ENCODE assay signal across 9 cellular contexts in genomic region chr5:1101991-1102713, GRCh38. TPM values are rescaled to one million over a fixed set of nuclear protein-coding genes. Genes with fewer than 3 reads are reported as not detected.
DNase-seq lines count a peak whose midpoint lies in the region; ATAC-seq and TF ChIP-seq lines count a peak whose summit lies in the region.
"Had no signal": no experiment of that assay in that cellular context is flagged by ENCODE, and none has a peak within 500 bp of the region (broad histone marks: within the 10 kb centered on the region; RNA-seq: fewer than 3 reads in every experiment).

No MANE protein-coding gene starts in this region.

- H3K9me3 ChIP-seq in right cardiac atrium (ENCODE audit: control insufficient read depth, low read length): no peaks in the 10 kb centered on the region
- no peaks in the 10 kb centered on the region for H3K9me3 ChIP-seq in osteoblast (ENCODE audit: low read depth, low read length)

- CTCF ChIA-PET in WTC11 (lab: Charles Lee): interaction anchor here (0.8 to 1.4 kb wide), 6 partner anchors 21 to 119 kb away, joined by 3 to 5 read pairs (median 3); no protein-coding TSS in a partner anchor

- H3K36me3 ChIP-seq in osteoblast (ENCODE audit: insufficient read depth, low read length): no peaks in the 10 kb centered on the region

- H3K27ac ChIP-seq in right cardiac atrium (ENCODE audit: low read length) (peak overlapping the region; percentile 72), osteoblast (ENCODE audit: low read depth, low read length) (no peak overlapping the region)

- H3K4me3 ChIP-seq in right cardiac atrium (ENCODE audit: low read length): no peak overlapping the region
- H3K4me3 ChIP-seq in osteoblast (ENCODE audit: insufficient read depth, low read length): no peak overlapping the region

- H3K27ac Mint-ChIP-seq in WTC11: peak overlapping the region; percentile 76

- no peak overlapping the region for H3K4me2 ChIP-seq in osteoblast (ENCODE audit: insufficient read depth, low read length)

- H3K79me2 ChIP-seq in osteoblast (ENCODE audit: insufficient read depth, low read length): no peaks in the 10 kb centered on the region

- WGBS in right cardiac atrium: 10% methylated on average over 22 of the region's 22 CpGs

- peaks cover 35% of the 10 kb centered on the region for H3K4me1 ChIP-seq in right cardiac atrium (ENCODE audit: control insufficient read depth, insufficient read depth, low read length)
- H3K4me1 ChIP-seq in osteoblast (ENCODE audit: insufficient read depth, low read length): no peaks in the 10 kb centered on the region

- H3K4me1 Mint-ChIP-seq in WTC11: peaks cover 62% of the 10 kb centered on the region

- H3K27me3 ChIP-seq in right cardiac atrium (ENCODE audit: control insufficient read depth, insufficient read depth) (no peaks in the 10 kb centered on the region), osteoblast (ENCODE audit: insufficient read depth, low read length) (no peaks in the 10 kb centered on the region)

- ATAC-seq in WTC11: peak; percentile 14
- peak; percentile 34 to 60 for ATAC-seq in right cardiac atrium
- no peak for ATAC-seq in HG03280 (IDR thresholded peaks at IDR 0.05; ENCODE audit: unreplicated experiment)
- ATAC-seq in HG02759 (IDR thresholded peaks at IDR 0.05; ENCODE audit: unreplicated experiment): no peak

- TF ChIP-seq CTCF in WTC11 (IDR thresholded peaks at IDR 0.05) (no peak), osteoblast (IDR thresholded peaks at IDR 0.05; ENCODE audit: extremely low read depth, low read depth, low read length) (no peak)

- intact Hi-C loops in right cardiac atrium (cut with DNase I): no loop called here

- POLR2A ChIA-PET in WTC11 (lab: Charles Lee): interaction anchor here (1.3 kb wide), 1 partner anchor 17 kb away, joined by 5 read pairs; no protein-coding TSS in a partner anchor

- no peaks in the 10 kb centered on the region for H3K36me3 Mint-ChIP-seq in WTC11

- no peak overlapping the region; the same call in 1 of the 2 replicates for H3K4me3 Mint-ChIP-seq in WTC11

- H4K20me1 ChIP-seq in osteoblast (ENCODE audit: insufficient read depth, low read length): peaks cover 27% of the 10 kb centered on the region

- DNase-seq in EH (ENCODE audit: low read depth) (peak; percentile 46), WTC11 (ENCODE audit: low spot score) (peak; percentile 41), right cardiac atrium (peak; percentile 74 to 86 (median 86)), osteoblast (ENCODE audit: insufficient read length, low spot score, missing footprints) (no peak), NCI-H2029 treated with DMSO at 0.1 percent for 48 hours (lab: John Stamatoyannopoulos, UW) (no peak), NCI-H2227 treated with DMSO at 0.1 percent for 48 hours (lab: John Stamatoyannopoulos, UW) (no peak)
- DNase-seq: NCI-H69 had no signal

- no peaks in the 10 kb centered on the region for H3K9me3 Mint-ChIP-seq in WTC11

- H2AFZ ChIP-seq in osteoblast (ENCODE audit: low read length): peak overlapping the region; percentile 20

- H3K27me3 Mint-ChIP-seq in WTC11 (ENCODE audit: low read depth): no peaks in the 10 kb centered on the region

TF ChIP-seq in WTC11, 78 proteins besides CTCF, POLR2A, EP300 and RAD21:
- TF ChIP-seq E2F1 (CRISPR knock-in tag; IDR thresholded peaks at IDR 0.05) (no peak), ZNF263 (CRISPR knock-in tag; IDR thresholded peaks at IDR 0.05; ENCODE audit: low read depth) (peak; percentile 85; the same call in 1 of the 2 replicates)

RNA-seq across cellular contexts. Expression of gene SLC12A7, which starts 9.7 kb away (rescaled TPM):
- total RNA-seq in WTC11 (2021): 28.1 to 29.9 TPM (median 29.9 TPM) in 3 replicates
- total RNA-seq in right cardiac atrium: 10 to 100 TPM; 57.2 to 80.5 (median 65.6) TPM
- polyA plus RNA-seq in right cardiac atrium: 28.5 TPM
- 6.9 and 8.0 TPM in 2 replicates for total RNA-seq in osteoblast

Comparison
In these comparisons a context has a peak if more than half of its experiments do, and no peak if none do; other contexts are left out.
1. DNase-seq: peak in EH (single experiment), WTC11 (single experiment) and right cardiac atrium (3 of 3); none in osteoblast (single experiment), NCI-H2029 treated with DMSO at 0.1 percent for 48 hours (single experiment) and NCI-H2227 treated with DMSO at 0.1 percent for 48 hours (single experiment).
2. ATAC-seq: peak in WTC11 (single experiment) and right cardiac atrium (2 of 2); none in HG03280 (single experiment) and HG02759 (single experiment).